In genomic region chr19:51689751-51690358, GRCh38 we compare ENCODE assay signal across 1 cellular context.
TF ChIP-seq lines count a peak whose summit lies in the region.

No MANE protein-coding gene starts in this region.

TF ChIP-seq in GM12878, 131 proteins besides CTCF, POLR2A, EP300 and RAD21:
- TF ChIP-seq TCF3 (IDR thresholded peaks at IDR 0.05; ENCODE audit: borderline replicate concordance, insufficient read depth, low read depth, low read length) (no peak), RCOR1 (conservative IDR thresholded peaks at IDR 0.05; ENCODE audit: low read depth, low read length) (no peak), TBL1XR1 (IDR thresholded peaks at IDR 0.05; ENCODE audit: low read depth, low read length) (no peak), POLR2AphosphoS5 (IDR thresholded peaks at IDR 0.05; ENCODE audit: low read length) (no peak), FOXM1 (IDR thresholded peaks at IDR 0.05; ENCODE audit: low read depth, low read length) (no peak), SUZ12 (IDR thresholded peaks at IDR 0.05; ENCODE audit: unreplicated experiment) (no peak)
TF ChIP-seq in GM12878: peak in this region for 0.
